ENCODE assay signal across 11 cellular contexts in genomic region chr13:90630716-90631115, GRCh38.
"Had no signal": no experiment of that assay in that cellular context is flagged by ENCODE, and none has a peak within 500 bp of the region (broad histone marks: within the 10 kb centered on the region; RNA-seq: fewer than 3 reads in every experiment).

No MANE protein-coding gene starts in this region.

- ATAC-seq: HCT116, HepG2 had no signal

- H3K9ac ChIP-seq: GM23248, KMS-11 had no signal

- H3K4me1 ChIP-seq: HAP-1 had no signal

- H3K9me3 ChIP-seq: HAP-1 had no signal

- FAIRE-seq: HepG2 had no signal

- H3K4me3 ChIP-seq: GM23248, HAP-1 had no signal

- DNase-seq: GOT3, H7, HFFc6, Karpas-422, KBM-7 had no signal

- H3K27ac ChIP-seq: GM23248, HL-60, KMS-11 had no signal

- H3K4me2 ChIP-seq: KMS-11 had no signal

- H2AFZ ChIP-seq: GM23248 had no signal

- H3K36me3 ChIP-seq: HAP-1 had no signal
